ENCODE assay signal across 1 cellular context in genomic region chr3:60886518-60886917, GRCh38.
A peak's percentile ranks its signal among the peaks of the same experiment; 100 is the strongest.
TF ChIP-seq lines count a peak whose summit lies in the region.

No MANE protein-coding gene starts in this region.

TF ChIP-seq in WTC11, 78 proteins besides CTCF, POLR2A, EP300 and RAD21 (continued from another document):
- no peak for TF ChIP-seq AFF4 (CRISPR knock-in tag; IDR thresholded peaks at IDR 0.05; ENCODE audit: borderline replicate concordance)
- no peak for TF ChIP-seq ERG (CRISPR knock-in tag; IDR thresholded peaks at IDR 0.05)
- TF ChIP-seq TEAD1 (CRISPR knock-in tag; IDR thresholded peaks at IDR 0.05): 0 out of 2 replicates have a peak, but pooled peaks have one; percentile 20
